ENCODE assay signal across 8 cellular contexts in the genomic region with DNA sequence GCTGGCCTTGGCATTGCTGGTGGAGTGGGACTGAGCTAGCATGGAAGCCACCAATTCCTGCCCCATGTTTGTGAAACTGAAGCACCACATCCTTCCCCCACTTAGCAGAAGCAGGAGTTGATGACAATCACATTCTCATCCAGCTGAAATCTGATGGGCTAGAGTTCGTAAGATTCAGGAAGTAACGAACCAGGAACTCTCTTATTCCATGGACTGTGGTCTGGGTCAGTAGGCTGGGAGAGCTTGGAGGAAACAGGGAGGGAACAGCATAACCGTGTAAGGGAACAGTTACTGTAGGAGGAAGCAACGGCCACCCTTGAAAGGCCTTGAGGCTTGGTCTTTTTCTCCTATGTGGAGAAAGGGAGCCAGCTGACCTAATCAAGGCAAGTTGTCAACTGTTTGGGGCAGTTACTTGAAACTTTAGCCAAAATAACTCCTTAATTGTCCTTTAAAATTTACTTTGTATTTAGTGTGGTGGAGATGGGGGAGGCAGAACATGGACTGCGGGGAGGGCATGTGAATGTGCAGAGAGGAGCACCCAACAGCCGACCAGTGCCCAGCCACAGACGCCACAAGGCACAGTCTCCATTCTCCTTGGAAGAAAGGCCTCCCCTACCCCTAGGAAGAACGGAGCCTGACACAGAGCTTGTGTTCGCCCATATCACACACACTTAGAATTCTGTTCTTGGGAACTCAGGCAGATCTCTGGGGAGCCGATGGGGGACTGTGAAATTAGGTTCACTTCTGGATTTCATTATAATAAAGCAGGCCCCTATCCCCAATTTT. TPM values are rescaled to one million over a fixed set of nuclear protein-coding genes. Genes with fewer than 3 reads are reported as not detected.
A peak's percentile ranks its signal among the peaks of the same experiment; 100 is the strongest.
DNase-seq lines count a peak whose midpoint lies in the region; ATAC-seq lines count a peak whose summit lies in the region.

No MANE protein-coding gene starts in this region.

- DNase-seq in SIG-M5 treated with dmso at 0.1 percent for 504 hours (lab: John Stamatoyannopoulos, UW; ENCODE audit: unreplicated experiment) (peak; percentile 61), SIG-M5 (lab: John Stamatoyannopoulos, UW) (no peak), UCSD-AML1 (lab: John Stamatoyannopoulos, UW; ENCODE audit: unreplicated experiment) (peak; percentile 28), left colon (peak in 1 of 2 donors; percentile 42), activated gamma-delta T cell treated with Interleukin-2 at 50 U/mL for 16 hours (no peak)

- H3K4me3 ChIP-seq in stomach smooth muscle (ENCODE audit: low read length in 2 of 2): no peak overlapping the region

- H3K36me3 ChIP-seq in stomach smooth muscle (ENCODE audit: control insufficient read depth in 2 of 2, insufficient read depth in 2 of 2, low read length in 2 of 2): no peaks in the 10 kb centered on the region

- H3K27me3 ChIP-seq in stomach smooth muscle (ENCODE audit: control insufficient read depth in 1 of 2, insufficient read depth in 2 of 2, low read length in 2 of 2): no peaks in the 10 kb centered on the region

- ATAC-seq in left colon (peak; percentile 36), GM19324 (IDR thresholded peaks at IDR 0.05; ENCODE audit: low FRiP score, unreplicated experiment) (no peak), HG03045 (IDR thresholded peaks at IDR 0.05; ENCODE audit: unreplicated experiment) (no peak)

- intact Hi-C loops in left colon (cut with DNase I, micrococcal nuclease): no loop called here

- H3K9ac ChIP-seq in stomach smooth muscle (ENCODE audit: low read length in 2 of 2): peak overlapping the region; percentile 13 to 77

- peak overlapping the region; percentile 99 for H3K27ac ChIP-seq in stomach smooth muscle (ENCODE audit: low read length)

- no peaks in the 10 kb centered on the region for H3K9me3 ChIP-seq in stomach smooth muscle (ENCODE audit: control insufficient read depth in 2 of 2, low read length in 2 of 2)

- peaks cover 33% of the 10 kb centered on the region for H3K4me1 ChIP-seq in stomach smooth muscle (ENCODE audit: control insufficient read depth, insufficient read depth, low read length)

RNA-seq across cellular contexts. Expression of a gene that starts 2.0 kb away (rescaled TPM):
- total RNA-seq in left colon: 10 to 100 TPM; 39.9 to 44.8 TPM

Comparison
In these comparisons a context has a peak if more than half of its experiments do, and no peak if none do; other contexts are left out.
1. DNase-seq: peak in SIG-M5 treated with dmso at 0.1 percent for 504 hours (single experiment) and UCSD-AML1 (single experiment); none in SIG-M5 (single experiment) and activated gamma-delta T cell treated with Interleukin-2 at 50 U/mL for 16 hours (single experiment).